30 cellular contexts compared by ENCODE assay signal in genomic region chr10:2214035-2214434, GRCh38.
A peak's percentile ranks its signal among the peaks of the same experiment; 100 is the strongest.
DNase-seq lines count a peak whose midpoint lies in the region; ATAC-seq and TF ChIP-seq lines count a peak whose summit lies in the region.
"Had no signal": no experiment of that assay in that cellular context is flagged by ENCODE, and none has a peak within 500 bp of the region (broad histone marks: within the 10 kb centered on the region; RNA-seq: fewer than 3 reads in every experiment).

No MANE protein-coding gene starts in this region.

- H4K20me1 ChIP-seq in smooth muscle cell (ENCODE audit: low read depth), result no peaks in the 10 kb centered on the region

- TF ChIP-seq CTCF in RWPE2 (IDR thresholded peaks at IDR 0.05; ENCODE audit: poor library complexity, severe bottlenecking) (no peak), epithelial cell of esophagus (IDR thresholded peaks at IDR 0.05; ENCODE audit: insufficient read depth, low read depth, low read length, missing control alignments) (no peak), smooth muscle cell (IDR thresholded peaks at IDR 0.05; ENCODE audit: borderline replicate concordance, insufficient read depth, poor library complexity, severe bottlenecking) (no peak)

- no peaks in the 10 kb centered on the region for H3K79me2 ChIP-seq in smooth muscle cell (ENCODE audit: low read depth)

- H3K4me2 ChIP-seq in smooth muscle cell, result no peak overlapping the region
- H3K4me2 ChIP-seq: KMS-11 had no signal

- H3K4me3 ChIP-seq in RWPE2 (ENCODE audit: severe bottlenecking), result no peak overlapping the region
- H3K4me3 ChIP-seq in epithelial cell of esophagus (ENCODE audit: low read length), result no peak overlapping the region
- no peak overlapping the region for H3K4me3 ChIP-seq in smooth muscle cell
- H3K4me3 ChIP-seq: adrenal gland, gastroesophageal sphincter, lung, skin epidermis, testis had no signal

- H3K9ac ChIP-seq in smooth muscle cell (ENCODE audit: low read depth), result no peak overlapping the region
- H3K9ac ChIP-seq: KMS-11 had no signal

- H3K36me3 ChIP-seq in RWPE2 (ENCODE audit: low read depth) (no peaks in the 10 kb centered on the region), smooth muscle cell (ENCODE audit: low read depth) (no peaks in the 10 kb centered on the region)
- H3K36me3 ChIP-seq: adrenal gland, gastroesophageal sphincter, neutrophil had no signal

- no peak overlapping the region for H2AFZ ChIP-seq in smooth muscle cell (ENCODE audit: low read depth)

- peaks cover 13% of the 10 kb centered on the region for H3K4me1 ChIP-seq in RWPE2 (ENCODE audit: insufficient read depth, poor library complexity, severe bottlenecking)
- H3K4me1 ChIP-seq in smooth muscle cell (ENCODE audit: low read depth), result no peaks in the 10 kb centered on the region
- H3K4me1 ChIP-seq: adrenal gland, Caco-2, gastroesophageal sphincter, testis had no signal

- WGBS in smooth muscle cell (ENCODE audit: low lambda C conversion rate), result 68% methylated on average over 11 of the region's 11 CpGs

- H3K27ac ChIP-seq in RWPE2 (ENCODE audit: poor library complexity, severe bottlenecking) (peak overlapping the region; percentile 53), smooth muscle cell (ENCODE audit: low read depth) (peak overlapping the region; percentile 21)
- H3K27ac ChIP-seq: adrenal gland, gastroesophageal sphincter, KMS-11, neutrophil, skin epidermis, testis had no signal

- ATAC-seq in RWPE2 (ENCODE audit: low read depth) (peak; percentile 100), HG02973 (IDR thresholded peaks at IDR 0.05; ENCODE audit: unreplicated experiment) (no peak)
- ATAC-seq: activated CD8-positive, alpha-beta T cell treated with anti-CD3 and anti-CD28 coated beads for 36 hours; gastroesophageal sphincter; stimulated activated memory B cell treated with anti-CD40 and anti-IgM and Interleukin-4, amounts not matched to agents 10 μg/mL and 1 μg/mL and 100 μg/mL, for 72 hours; T-cell had no signal

- H3F3A ChIP-seq in smooth muscle cell (ENCODE audit: low read depth), result no peaks in the 10 kb centered on the region

- DNase-seq in HPDE6-E6E7 (ENCODE audit: extremely low spot score) (peak; percentile 57), RWPE2 (ENCODE audit: low spot score) (no peak), epithelial cell of esophagus (ENCODE audit: low read depth) (peak; percentile 96), smooth muscle cell (lab: John Stamatoyannopoulos, UW; ENCODE audit: unreplicated experiment) (no peak), C1 segment of cervical spinal cord (lab: John Stamatoyannopoulos, UW) (no peak), NCI-H2107 (lab: John Stamatoyannopoulos, UW) (no peak)
- DNase-seq: activated CD4-positive, CD25-positive, alpha-beta regulatory T cell treated with anti-CD3 and anti-CD28 coated beads, Interleukin-2, amount 50 U/mL, for 72 hours; activated CD8-positive, alpha-beta T cell treated with anti-CD3 and anti-CD28 coated beads for 36 hours; activated naive CD4-positive, alpha-beta T cell; activated T-cell treated with anti-CD3 and anti-CD28 coated beads, Interleukin-2, amount 50 U/mL, for 1 hour; adrenal gland; Caco-2; cerebellar nuclear complex; erythroblast; GOT3; NCI-H1048; NCI-H1930; NCI-H2227 treated with DMSO at 0.1 percent for 48 hours; NCI-H748 treated with DMSO at 0.1 percent for 48 hours; SIG-M5; stimulated activated CD4-positive, alpha-beta T cell treated with anti-CD3 and anti-CD28 coated beads, Interleukin-2, amount 100 ng/mL, for 24 hours; T-cell; testis had no signal

- H3K27me3 ChIP-seq in RWPE2 (ENCODE audit: insufficient read depth, poor library complexity, severe bottlenecking), result no peaks in the 10 kb centered on the region
- peaks cover 7% of the 10 kb centered on the region for H3K27me3 ChIP-seq in smooth muscle cell (ENCODE audit: low read depth)
- H3K27me3 ChIP-seq: neutrophil, testis had no signal

- H3K9me3 ChIP-seq in RWPE2 (ENCODE audit: severe bottlenecking) (no peaks in the 10 kb centered on the region), smooth muscle cell (replicated peaks; ENCODE audit: low read depth) (no peaks in the 10 kb centered on the region)
- H3K9me3 ChIP-seq: adrenal gland, gastroesophageal sphincter, neutrophil, testis had no signal

Comparison
In these comparisons a context has a peak if more than half of its experiments do, and no peak if none do; other contexts are left out.
1. DNase-seq: peak in HPDE6-E6E7 (single experiment) and epithelial cell of esophagus (single experiment); none in RWPE2 (single experiment), smooth muscle cell (single experiment), C1 segment of cervical spinal cord (0 of 14) and NCI-H2107 (single experiment).